In the genomic region with DNA sequence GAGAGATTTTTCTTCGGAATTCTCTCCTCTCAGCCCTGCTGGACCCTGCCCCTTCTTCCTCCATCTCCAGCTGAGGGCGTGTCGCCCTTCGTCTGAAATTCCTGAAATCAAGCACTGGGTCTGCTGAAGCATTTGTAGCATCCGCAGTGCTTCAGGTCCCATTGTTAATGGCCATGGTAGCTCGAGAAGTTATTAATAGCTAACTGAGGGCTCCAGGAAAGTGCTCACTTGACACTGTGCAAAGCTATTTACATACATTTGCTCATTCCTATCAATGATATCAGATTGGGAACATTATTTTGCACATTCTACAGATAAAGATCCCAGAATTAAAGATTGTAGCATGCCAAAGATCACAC, we compare ENCODE assay signal across 8 cellular contexts. TPM values are rescaled to one million over a fixed set of nuclear protein-coding genes. Genes with fewer than 3 reads are reported as not detected.
DNase-seq lines count a peak whose midpoint lies in the region; ATAC-seq lines count a peak whose summit lies in the region.

No MANE protein-coding gene starts in this region.

- peak overlapping the region; percentile 94 for H3K4me3 Mint-ChIP-seq in activated T-helper 1 cell treated with anti-CD3 and anti-CD28 coated beads, Interleukin-12 subunit alpha, Interleukin-12 subunit beta, Interleukin-2, Interleukin-4 antibody, amounts not matched to agents 30 ng/mL and 10 ng/mL and 1 ng/mL, durations not matched to agents 14 hours and 24 hours and 36 hours
- peak overlapping the region; percentile 99 for H3K4me3 Mint-ChIP-seq in stimulated activated effector memory CD8-positive, alpha-beta T cell treated with anti-CD3 and anti-CD28 coated beads, Interleukin-12 subunit alpha, Interleukin-12 subunit beta, amount 100 ng/mL, for 72 hours

- no peaks in the 10 kb centered on the region; the same call in 1 of the 2 replicates for H3K36me3 ChIP-seq in iPS DF 6.9 (ENCODE audit: control insufficient read depth, insufficient read depth, low read length)

- peak; percentile 18 for ATAC-seq in GM18868 (IDR thresholded peaks at IDR 0.05; ENCODE audit: unreplicated experiment)
- ATAC-seq in HG03045 (IDR thresholded peaks at IDR 0.05; ENCODE audit: unreplicated experiment): peak; percentile 25
- ATAC-seq in stimulated activated effector memory CD8-positive, alpha-beta T cell treated with anti-CD3 and anti-CD28 coated beads, Interleukin-12 subunit alpha, Interleukin-12 subunit beta, amount 100 ng/mL, for 72 hours: peak; percentile 5

- DNase-seq in activated T-helper 1 cell treated with anti-CD3 and anti-CD28 coated beads, Interleukin-12 subunit alpha, Interleukin-12 subunit beta, Interleukin-2, Interleukin-4 antibody, amounts not matched to agents 30 ng/mL and 10 ng/mL and 1 ng/mL, durations not matched to agents 14 hours and 24 hours and 36 hours (ENCODE audit: low spot score): no peak
- DNase-seq in iPS DF 6.9 (ENCODE audit: low read depth, low spot score) (no peak), A172 (ENCODE audit: low spot score) (no peak), NCI-H1417 (lab: John Stamatoyannopoulos, UW) (no peak), NCI-H1105 (lab: John Stamatoyannopoulos, UW) (no peak)
- DNase-seq in stimulated activated effector memory CD8-positive, alpha-beta T cell treated with anti-CD3 and anti-CD28 coated beads, Interleukin-12 subunit alpha, Interleukin-12 subunit beta, amount 100 ng/mL, for 72 hours (ENCODE audit: low spot score in 2 of 2): no peak

- peak overlapping the region; percentile 85; the same call in 1 of the 2 replicates for H3K4me3 ChIP-seq in iPS DF 6.9 (ENCODE audit: low read length)

- H3K27me3 Mint-ChIP-seq in activated T-helper 1 cell treated with anti-CD3 and anti-CD28 coated beads, Interleukin-12 subunit alpha, Interleukin-12 subunit beta, Interleukin-2, Interleukin-4 antibody, amounts not matched to agents 30 ng/mL and 10 ng/mL and 1 ng/mL, durations not matched to agents 14 hours and 24 hours and 36 hours (ENCODE audit: insufficient read depth): no peaks in the 10 kb centered on the region

- intact Hi-C loops in activated T-helper 1 cell treated with anti-CD3 and anti-CD28 coated beads, Interleukin-12 subunit alpha, Interleukin-12 subunit beta, Interleukin-2, Interleukin-4 antibody, amounts not matched to agents 30 ng/mL and 10 ng/mL and 1 ng/mL, durations not matched to agents 14 hours and 24 hours and 36 hours (cut with micrococcal nuclease): loop anchor here (1.0 to 10.0 kb wide), 9 partner anchors 72 to 1084 kb away; partner anchors contain the start of genes CFAP70, MCU, MRPS16 and P4HA1

- H3K27me3 ChIP-seq in iPS DF 6.9 (ENCODE audit: control insufficient read depth, insufficient read depth, low read length): no peaks in the 10 kb centered on the region

- no peak overlapping the region for H3K27ac ChIP-seq in iPS DF 6.9 (ENCODE audit: low read length)

- no peaks in the 10 kb centered on the region for H3K9me3 Mint-ChIP-seq in activated T-helper 1 cell treated with anti-CD3 and anti-CD28 coated beads, Interleukin-12 subunit alpha, Interleukin-12 subunit beta, Interleukin-2, Interleukin-4 antibody, amounts not matched to agents 30 ng/mL and 10 ng/mL and 1 ng/mL, durations not matched to agents 14 hours and 24 hours and 36 hours
- no peaks in the 10 kb centered on the region for H3K9me3 Mint-ChIP-seq in stimulated activated effector memory CD8-positive, alpha-beta T cell treated with anti-CD3 and anti-CD28 coated beads, Interleukin-12 subunit alpha, Interleukin-12 subunit beta, amount 100 ng/mL, for 72 hours

- H3K4me1 Mint-ChIP-seq in activated T-helper 1 cell treated with anti-CD3 and anti-CD28 coated beads, Interleukin-12 subunit alpha, Interleukin-12 subunit beta, Interleukin-2, Interleukin-4 antibody, amounts not matched to agents 30 ng/mL and 10 ng/mL and 1 ng/mL, durations not matched to agents 14 hours and 24 hours and 36 hours (ENCODE audit: low read depth): peaks cover 37% of the 10 kb centered on the region
- H3K4me1 Mint-ChIP-seq in stimulated activated effector memory CD8-positive, alpha-beta T cell treated with anti-CD3 and anti-CD28 coated beads, Interleukin-12 subunit alpha, Interleukin-12 subunit beta, amount 100 ng/mL, for 72 hours: peaks cover 38% of the 10 kb centered on the region

- H3K9me3 ChIP-seq in iPS DF 6.9 (ENCODE audit: control insufficient read depth, insufficient read depth, low read length): no peaks in the 10 kb centered on the region

- no CpG with 5 or more reads among the region's 6 CpGs for WGBS in iPS DF 6.9 (ENCODE audit: insufficient coverage, insufficient read length)

- H3K4me1 ChIP-seq in iPS DF 6.9 (ENCODE audit: control insufficient read depth, insufficient read depth, low read length): no peaks in the 10 kb centered on the region

- peak overlapping the region; percentile 91 for H3K27ac Mint-ChIP-seq in activated T-helper 1 cell treated with anti-CD3 and anti-CD28 coated beads, Interleukin-12 subunit alpha, Interleukin-12 subunit beta, Interleukin-2, Interleukin-4 antibody, amounts not matched to agents 30 ng/mL and 10 ng/mL and 1 ng/mL, durations not matched to agents 14 hours and 24 hours and 36 hours
- H3K27ac Mint-ChIP-seq in stimulated activated effector memory CD8-positive, alpha-beta T cell treated with anti-CD3 and anti-CD28 coated beads, Interleukin-12 subunit alpha, Interleukin-12 subunit beta, amount 100 ng/mL, for 72 hours: peak overlapping the region; percentile 98

- H3K36me3 Mint-ChIP-seq in activated T-helper 1 cell treated with anti-CD3 and anti-CD28 coated beads, Interleukin-12 subunit alpha, Interleukin-12 subunit beta, Interleukin-2, Interleukin-4 antibody, amounts not matched to agents 30 ng/mL and 10 ng/mL and 1 ng/mL, durations not matched to agents 14 hours and 24 hours and 36 hours (ENCODE audit: low read depth): peaks cover 22% of the 10 kb centered on the region
- peaks cover 45% of the 10 kb centered on the region for H3K36me3 Mint-ChIP-seq in stimulated activated effector memory CD8-positive, alpha-beta T cell treated with anti-CD3 and anti-CD28 coated beads, Interleukin-12 subunit alpha, Interleukin-12 subunit beta, amount 100 ng/mL, for 72 hours

RNA-seq across cellular contexts. Expression of gene FAM149B1, which starts 0.5 kb away (rescaled TPM):
- total RNA-seq in activated T-helper 1 cell treated with anti-CD3 and anti-CD28 coated beads, Interleukin-12 subunit alpha, Interleukin-12 subunit beta, Interleukin-2, Interleukin-4 antibody, amounts not matched to agents 30 ng/mL and 10 ng/mL and 1 ng/mL, durations not matched to agents 14 hours and 24 hours and 36 hours: 11.1 and 11.3 TPM in 2 replicates
- 7.1 and 10.4 TPM in 2 replicates for total RNA-seq in A172 (2014; rRNA removed; shearing (Covaris generic))

RNA-seq across cellular contexts. Expression of gene ECD, which starts 0.7 kb away (rescaled TPM):
- total RNA-seq in activated T-helper 1 cell treated with anti-CD3 and anti-CD28 coated beads, Interleukin-12 subunit alpha, Interleukin-12 subunit beta, Interleukin-2, Interleukin-4 antibody, amounts not matched to agents 30 ng/mL and 10 ng/mL and 1 ng/mL, durations not matched to agents 14 hours and 24 hours and 36 hours: 38.0 and 39.5 TPM in 2 replicates
- 53.9 and 55.2 TPM in 2 replicates for total RNA-seq in A172 (2014; rRNA removed; shearing (Covaris generic))

RNA-seq across cellular contexts. Expression of gene NUDT13, which starts 58.2 kb away (rescaled TPM):
- 0.81 and 0.83 TPM in 2 replicates for total RNA-seq in activated T-helper 1 cell treated with anti-CD3 and anti-CD28 coated beads, Interleukin-12 subunit alpha, Interleukin-12 subunit beta, Interleukin-2, Interleukin-4 antibody, amounts not matched to agents 30 ng/mL and 10 ng/mL and 1 ng/mL, durations not matched to agents 14 hours and 24 hours and 36 hours
- total RNA-seq in A172 (2014; rRNA removed; shearing (Covaris generic)): 4.0 and 40.4 TPM in 2 replicates
